ENCODE assay signal across 17 cellular contexts in the genomic region with DNA sequence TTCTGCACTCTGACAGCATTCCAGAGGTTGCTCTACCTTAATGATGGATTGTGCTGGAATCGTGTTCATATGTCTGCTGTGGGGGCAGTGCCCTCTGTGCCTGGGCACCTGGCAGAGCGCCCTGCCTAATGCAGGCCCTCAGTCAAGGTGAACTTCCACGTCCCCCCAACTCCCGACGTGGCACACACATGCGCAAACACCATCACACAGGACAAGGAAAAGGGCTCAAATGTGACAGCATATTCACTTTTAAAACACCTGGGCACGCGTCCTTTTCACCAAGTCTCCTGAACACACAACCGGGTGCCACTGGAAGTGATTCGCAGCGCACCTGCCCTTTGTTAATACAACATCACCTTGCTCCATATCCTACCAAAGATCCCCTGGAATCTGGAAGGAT. TPM values are rescaled to one million over a fixed set of nuclear protein-coding genes. Genes with fewer than 3 reads are reported as not detected.
DNase-seq lines count a peak whose midpoint lies in the region; ATAC-seq, FAIRE-seq and TF ChIP-seq lines count a peak whose summit lies in the region.
"Had no signal": no experiment of that assay in that cellular context is flagged by ENCODE, and none has a peak within 500 bp of the region (broad histone marks: within the 10 kb centered on the region; RNA-seq: fewer than 3 reads in every experiment).

No MANE protein-coding gene starts in this region.

- H3K9ac ChIP-seq in HepG2 (ENCODE audit: insufficient read depth, low read depth, low read length): no peak overlapping the region

- H3K27ac ChIP-seq in right lobe of liver (no peak overlapping the region), HepG2 (ENCODE audit: extremely low read length, insufficient read depth, low read length) (no peak overlapping the region), spleen (no peak overlapping the region)
- H3K27ac ChIP-seq: 22Rv1 had no signal

- H3K36me3 Mint-ChIP-seq in activated naive CD4-positive, alpha-beta T cell treated with anti-CD3 and anti-CD28 coated beads, Interleukin-2, amount 50 U/mL, for 24 hours: peaks cover 7% of the 10 kb centered on the region
- H3K36me3 Mint-ChIP-seq in naive thymus-derived CD8-positive, alpha-beta T cell: peaks cover 0 to 59% (median 13%) of the 10 kb centered on the region in 3 donors

- TF ChIP-seq EP300 in HepG2 (IDR thresholded peaks at IDR 0.05; ENCODE audit: low read depth in 2 of 2, low read length in 2 of 2) (no peak), HepG2 (CRISPR knock-in tag; IDR thresholded peaks at IDR 0.05; ENCODE audit: borderline replicate concordance) (no peak)

- H3K9me3 ChIP-seq in right lobe of liver: no peaks in the 10 kb centered on the region
- no peaks in the 10 kb centered on the region for H3K9me3 ChIP-seq in HepG2 (ENCODE audit: low read length)
- H3K9me3 ChIP-seq in spleen: no peaks in the 10 kb centered on the region
- H3K9me3 ChIP-seq: Caco-2 had no signal

- CTCF ChIA-PET in HepG2 (lab: Yijun Ruan, JAX; ENCODE audit: low intra/inter-chr PET ratio, low total read pairs): no interaction called here

- H3K4me1 ChIP-seq in right lobe of liver (no peaks in the 10 kb centered on the region), HepG2 (ENCODE audit: insufficient read depth, low read length) (no peaks in the 10 kb centered on the region), spleen (no peaks in the 10 kb centered on the region)
- H3K4me1 ChIP-seq: Caco-2 had no signal

- H3K9me3 Mint-ChIP-seq in activated naive CD4-positive, alpha-beta T cell treated with anti-CD3 and anti-CD28 coated beads, Interleukin-2, amount 50 U/mL, for 24 hours: no peaks in the 10 kb centered on the region
- H3K9me3 Mint-ChIP-seq in naive thymus-derived CD8-positive, alpha-beta T cell: no peaks in the 10 kb centered on the region
- H3K9me3 Mint-ChIP-seq: CD14-positive monocyte; CD8-positive, alpha-beta memory T cell; GM23338 had no signal

- POLR2A ChIA-PET in HepG2 (lab: Yijun Ruan, JAX): no interaction called here
- POLR2A ChIA-PET in naive thymus-derived CD8-positive, alpha-beta T cell (lab: Charles Lee): no interaction called here

- no peak for TF ChIP-seq POLR2A in right lobe of liver (IDR thresholded peaks at IDR 0.05)
- TF ChIP-seq POLR2A in HepG2 (IDR thresholded peaks at IDR 0.05; ENCODE audit: insufficient read depth in 1 of 2, low read depth in 2 of 2, low read length in 2 of 2): no peak
- TF ChIP-seq POLR2A in spleen (IDR thresholded peaks at IDR 0.05): no peak

- no peak for TF ChIP-seq RAD21 in HepG2 (CRISPR knock-in tag; IDR thresholded peaks at IDR 0.05)

- no peaks in the 10 kb centered on the region for H3K27me3 ChIP-seq in right lobe of liver
- H3K27me3 ChIP-seq in HepG2 (ENCODE audit: control insufficient read depth in 1 of 2, insufficient read depth in 2 of 2, low read length in 2 of 2): no peaks in the 10 kb centered on the region
- no peaks in the 10 kb centered on the region for H3K27me3 ChIP-seq in spleen (replicated peaks in 1 of 7)

- intact Hi-C loops in right lobe of liver (cut with DNase I): no loop called here
- intact Hi-C loops in HepG2 (cut with micrococcal nuclease; ENCODE audit: unreplicated experiment): no loop called here
- intact Hi-C loops in spleen (cut with DNase I; ENCODE audit: low total_unique reads): no loop called here

- no peak for DNase-seq in activated naive CD4-positive, alpha-beta T cell treated with Interleukin-2 at 50 U/mL for 16 hours
- DNase-seq in right lobe of liver: peak in 2 of 3 donors; percentile 29 to 39
- no peak for DNase-seq in HepG2 (ENCODE audit: low spot score)
- DNase-seq in spleen: peak; percentile 34
- DNase-seq in naive thymus-derived CD8-positive, alpha-beta T cell: no peak
- no peak for DNase-seq in inferior parietal cortex (ENCODE audit: extremely low spot score)
- DNase-seq: Caco-2; CD8-positive, alpha-beta memory T cell; DND-41; GDM1; H7 had no signal

- WGBS in right lobe of liver (ENCODE audit: insufficient coverage, low coverage, low lambda C conversion rate, missing lambda C conversion rate): 94% methylated on average over 10 of the region's 11 CpGs
- WGBS in HepG2 (ENCODE audit: low lambda C conversion rate): 95% methylated on average over 11 of the region's 11 CpGs
- 95 to 99% (median 97%) methylated on average over 11 of the region's 11 CpGs for WGBS in spleen, 5 donors

- BruUV-seq in HepG2 (replicated peaks; lab: Mats Ljungman, UMichigan): no TSS peak

- ATAC-seq in right lobe of liver (no peak), HepG2 (no peak)
- ATAC-seq in naive thymus-derived CD8-positive, alpha-beta T cell: no peak
- ATAC-seq: GM23338 had no signal

- no peaks in the 10 kb centered on the region for H3K79me2 ChIP-seq in HepG2 (ENCODE audit: insufficient read depth, low read length)

- no peak overlapping the region for H2AFZ ChIP-seq in HepG2 (ENCODE audit: low read length)
- H2AFZ ChIP-seq: GM23338 had no signal

- no peak for FAIRE-seq in HepG2 (lab: Jason Lieb, UNC)
- FAIRE-seq: GM12892 had no signal

- no peaks in the 10 kb centered on the region for H3K27me3 Mint-ChIP-seq in activated naive CD4-positive, alpha-beta T cell treated with anti-CD3 and anti-CD28 coated beads, Interleukin-2, amount 50 U/mL, for 24 hours
- no peaks in the 10 kb centered on the region for H3K27me3 Mint-ChIP-seq in naive thymus-derived CD8-positive, alpha-beta T cell
- H3K27me3 Mint-ChIP-seq: CD8-positive, alpha-beta memory T cell had no signal

- TF ChIP-seq CTCF in right lobe of liver (IDR thresholded peaks at IDR 0.05): no peak
- no peak for TF ChIP-seq CTCF in HepG2 (CRISPR knock-in tag; IDR thresholded peaks at IDR 0.05)
- no peak for TF ChIP-seq CTCF in spleen (IDR thresholded peaks at IDR 0.05 in 8 of 11, conservative IDR thresholded peaks at IDR 0.05 in 3 of 11)

- in situ Hi-C loops in HepG2 (cut with HindIII; ENCODE audit: extremely low pct_ligation_motif_present, low pct_unique_long_range_greater_than_20kb): no loop called here

- H3K4me2 ChIP-seq in HepG2 (ENCODE audit: low read depth, low read length): no peak overlapping the region
- H3K4me2 ChIP-seq: GM23338 had no signal

- peaks cover 0 to 53% (median 6%) of the 10 kb centered on the region in 4 donors for H3K36me3 ChIP-seq in right lobe of liver
- peaks cover 15 to 54% of the 10 kb centered on the region in 2 experiments; a peak in 4 of 5 replicates for H3K36me3 ChIP-seq in HepG2 (replicated peaks in 1 of 2; ENCODE audit: control insufficient read depth in 1 of 2, insufficient read depth in 2 of 2, low read length in 2 of 2)
- H3K36me3 ChIP-seq in spleen: peaks cover 0 to 100% (median 89%) of the 10 kb centered on the region in 6 donors

- no peak overlapping the region for H3K4me3 Mint-ChIP-seq in activated naive CD4-positive, alpha-beta T cell treated with anti-CD3 and anti-CD28 coated beads, Interleukin-2, amount 50 U/mL, for 24 hours
- peak overlapping the region in 1 of 10 donors; percentile 41 for H3K4me3 Mint-ChIP-seq in naive thymus-derived CD8-positive, alpha-beta T cell
- H3K4me3 Mint-ChIP-seq: CD14-positive monocyte; CD8-positive, alpha-beta memory T cell; GM23338 had no signal

- H3K4me3 ChIP-seq in right lobe of liver (no peak overlapping the region), HepG2 (replicated peaks in 1 of 3; ENCODE audit: insufficient read depth in 1 of 3, low read depth in 2 of 3, low read length in 3 of 3) (no peak overlapping the region), spleen (no peak overlapping the region)
- H3K4me3 ChIP-seq: GM23338 had no signal

- peak overlapping the region; percentile 81 for H3K27ac Mint-ChIP-seq in activated naive CD4-positive, alpha-beta T cell treated with anti-CD3 and anti-CD28 coated beads, Interleukin-2, amount 50 U/mL, for 24 hours
- H3K27ac Mint-ChIP-seq in naive thymus-derived CD8-positive, alpha-beta T cell: no peak overlapping the region
- H3K27ac Mint-ChIP-seq: CD14-positive monocyte, GM23338 had no signal

- H4K20me1 ChIP-seq in HepG2 (ENCODE audit: insufficient read depth, low read length): no peaks in the 10 kb centered on the region

- H3K4me1 Mint-ChIP-seq in activated naive CD4-positive, alpha-beta T cell treated with anti-CD3 and anti-CD28 coated beads, Interleukin-2, amount 50 U/mL, for 24 hours: no peaks in the 10 kb centered on the region
- peaks cover 0 to 4% (median 0%) of the 10 kb centered on the region in 4 donors for H3K4me1 Mint-ChIP-seq in naive thymus-derived CD8-positive, alpha-beta T cell
- H3K4me1 Mint-ChIP-seq: CD14-positive monocyte; CD8-positive, alpha-beta memory T cell had no signal

RNA-seq across cellular contexts. Expression of a gene that starts 11.7 kb away (rescaled TPM):
- total RNA-seq in right lobe of liver: 10 to 100 TPM; 42.5 to 54.6 (median 53.4) TPM
- 21.3 and 31.7 TPM in 2 replicates for total RNA-seq in HepG2 (2016; rRNA removed; fragmentation: Illumina TruSeq; extraction: Trizol)
- 5.7 and 6.3 TPM in 2 replicates for total RNA-seq in HepG2 (2016; cell fraction: cytosol; rRNA removed; fragmentation: Illumina TruSeq; extraction: Trizol; ENCODE audit: low read depth)
- 20.0 and 34.6 TPM in 2 replicates for total RNA-seq in HepG2 (2016; cell fraction: insoluble cytoplasmic fraction; rRNA removed; fragmentation: Illumina TruSeq; extraction: Trizol)
- 26.8 and 28.4 TPM in 2 replicates for total RNA-seq in HepG2 (2016; cell fraction: membrane; rRNA removed; fragmentation: Illumina TruSeq; extraction: Trizol)
- total RNA-seq in HepG2 (2016; cell fraction: nucleus; rRNA removed; fragmentation: Illumina TruSeq; extraction: Trizol): 13.9 and 17.8 TPM in 2 replicates
- polyA plus RNA-seq in HepG2 (2011; rRNA removed): 37.4 and 44.3 TPM in 2 replicates
- polyA plus RNA-seq in HepG2 (2011; cell fraction: cytosol; rRNA removed): 39.8 and 48.5 TPM in 2 replicates
- 18.5 and 21.7 TPM in 2 replicates for polyA plus RNA-seq in HepG2 (2011; cell fraction: nucleus; rRNA removed)
- polyA plus RNA-seq in HepG2 (2012): 32.1 and 36.9 TPM in 2 replicates
- polyA plus RNA-seq in HepG2 (2016; cell fraction: cytosol; fragmentation: Illumina TruSeq; extraction: Trizol; ENCODE audit: low read depth): 9.7 and 10.7 TPM in 2 replicates
- polyA plus RNA-seq in HepG2 (2016; cell fraction: insoluble cytoplasmic fraction; fragmentation: Illumina TruSeq; extraction: Trizol; ENCODE audit: low read depth): 66.4 and 67.1 TPM in 2 replicates
- 27.9 and 28.2 TPM in 2 replicates for polyA plus RNA-seq in HepG2 (2016; cell fraction: membrane; fragmentation: Illumina TruSeq; extraction: Trizol; ENCODE audit: low read depth)
- polyA plus RNA-seq in HepG2 (2016; cell fraction: nucleus; fragmentation: Illumina TruSeq; extraction: Trizol; ENCODE audit: insufficient read depth, low read depth): 42.7 TPM in 2 replicates
- polyA minus RNA-seq in HepG2 (2011; rRNA and poly(A)+ RNA removed; ENCODE audit: low replicate concordance): 33.6 and 37.3 TPM in 2 replicates
- polyA minus RNA-seq in HepG2 (2011; cell fraction: cytosol; rRNA and poly(A)+ RNA removed): 24.6 and 30.2 TPM in 2 replicates
- 8.0 and 10.2 TPM in 2 replicates for polyA minus RNA-seq in HepG2 (2011; cell fraction: nucleus; rRNA and poly(A)+ RNA removed)
- 10 to 100 TPM; 23.7 to 45.9 (median 32.5) TPM for total RNA-seq in spleen
- polyA plus RNA-seq in spleen: 10 to 100 TPM; 19.9 to 35.7 (median 20.9) TPM
- total RNA-seq in naive thymus-derived CD8-positive, alpha-beta T cell: 10 to 100 TPM; 57.4 to 61.7 TPM
- 10 to 100 TPM; 41.9 to 48.3 (median 42.3) TPM for polyA plus RNA-seq in naive thymus-derived CD8-positive, alpha-beta T cell

RNA-seq across cellular contexts. Expression of a gene that starts 13.4 kb away (rescaled TPM):
- total RNA-seq in right lobe of liver (1 to 10 TPM; 5.6 to 9.1 (median 7.1) TPM), HepG2 (2016; rRNA removed; fragmentation: Illumina TruSeq; extraction: Trizol) (18.1 and 21.0 TPM in 2 replicates), spleen (10 to 100 TPM; 21.0 to 28.0 (median 26.4) TPM)
- total RNA-seq in HepG2 (2016; cell fraction: cytosol; rRNA removed; fragmentation: Illumina TruSeq; extraction: Trizol; ENCODE audit: low read depth): 5.0 and 5.8 TPM in 2 replicates
- total RNA-seq in HepG2 (2016; cell fraction: insoluble cytoplasmic fraction; rRNA removed; fragmentation: Illumina TruSeq; extraction: Trizol): 20.2 and 20.3 TPM in 2 replicates
- 8.8 and 10.8 TPM in 2 replicates for total RNA-seq in HepG2 (2016; cell fraction: membrane; rRNA removed; fragmentation: Illumina TruSeq; extraction: Trizol)
- 14.3 and 17.1 TPM in 2 replicates for total RNA-seq in HepG2 (2016; cell fraction: nucleus; rRNA removed; fragmentation: Illumina TruSeq; extraction: Trizol)
- polyA plus RNA-seq in HepG2 (2011; rRNA removed) (40.4 and 44.1 TPM in 2 replicates), spleen (10 to 100 TPM; 20.1 to 28.3 (median 24.2) TPM)
- 27.5 and 35.0 TPM in 2 replicates for polyA plus RNA-seq in HepG2 (2011; cell fraction: cytosol; rRNA removed)
- 78.4 and 79.9 TPM in 2 replicates for polyA plus RNA-seq in HepG2 (2011; cell fraction: nucleus; rRNA removed)
- 12.9 and 18.3 TPM in 2 replicates for polyA plus RNA-seq in HepG2 (2012)
- polyA plus RNA-seq in HepG2 (2016; cell fraction: cytosol; fragmentation: Illumina TruSeq; extraction: Trizol; ENCODE audit: low read depth): 5.5 TPM in 2 replicates
- 19.4 and 25.1 TPM in 2 replicates for polyA plus RNA-seq in HepG2 (2016; cell fraction: insoluble cytoplasmic fraction; fragmentation: Illumina TruSeq; extraction: Trizol; ENCODE audit: low read depth)
- polyA plus RNA-seq in HepG2 (2016; cell fraction: membrane; fragmentation: Illumina TruSeq; extraction: Trizol; ENCODE audit: low read depth): 6.3 and 7.2 TPM in 2 replicates
- 41.4 and 53.5 TPM in 2 replicates for polyA plus RNA-seq in HepG2 (2016; cell fraction: nucleus; fragmentation: Illumina TruSeq; extraction: Trizol; ENCODE audit: insufficient read depth, low read depth)
- polyA minus RNA-seq in HepG2 (2011; rRNA and poly(A)+ RNA removed; ENCODE audit: low replicate concordance): 43.7 and 46.5 TPM in 2 replicates
- 11.9 and 16.4 TPM in 2 replicates for polyA minus RNA-seq in HepG2 (2011; cell fraction: cytosol; rRNA and poly(A)+ RNA removed)
- polyA minus RNA-seq in HepG2 (2011; cell fraction: nucleus; rRNA and poly(A)+ RNA removed): 18.4 and 19.5 TPM in 2 replicates
- 10 to 100 TPM; 37.4 to 46.8 TPM for total RNA-seq in naive thymus-derived CD8-positive, alpha-beta T cell
- 10 to 100 TPM; 26.3 to 32.1 (median 26.4) TPM for polyA plus RNA-seq in naive thymus-derived CD8-positive, alpha-beta T cell

RNA-seq across cellular contexts. Expression of a gene that starts 15.8 kb away (rescaled TPM):
- total RNA-seq in right lobe of liver: 1 to 10 TPM in 2 of 6 experiments, under 1 TPM in 4; 0.05 to 2.3 (median 0.32) TPM
- total RNA-seq in HepG2 (2016; rRNA removed; fragmentation: Illumina TruSeq; extraction: Trizol): 0.69 and 1.1 TPM in 2 replicates
- total RNA-seq in HepG2 (2016; cell fraction: cytosol; rRNA removed; fragmentation: Illumina TruSeq; extraction: Trizol; ENCODE audit: low read depth): 0.35 and 0.51 TPM in 2 replicates
- 0.39 and 1.1 TPM in 2 replicates for total RNA-seq in HepG2 (2016; cell fraction: insoluble cytoplasmic fraction; rRNA removed; fragmentation: Illumina TruSeq; extraction: Trizol)
- 1.3 and 1.4 TPM in 2 replicates for total RNA-seq in HepG2 (2016; cell fraction: membrane; rRNA removed; fragmentation: Illumina TruSeq; extraction: Trizol)
- total RNA-seq in HepG2 (2016; cell fraction: nucleus; rRNA removed; fragmentation: Illumina TruSeq; extraction: Trizol): 1.7 and 2.1 TPM in 2 replicates
- 0.49 and 0.59 TPM in 2 replicates for polyA plus RNA-seq in HepG2 (2011; rRNA removed)
- polyA plus RNA-seq in HepG2 (2011; cell fraction: cytosol; rRNA removed): 0.10 and 0.28 TPM in 2 replicates
- 1.8 and 3.5 TPM in 2 replicates for polyA plus RNA-seq in HepG2 (2011; cell fraction: nucleus; rRNA removed)
- polyA plus RNA-seq in HepG2 (2012): 0.37 and 0.74 TPM in 2 replicates
- polyA plus RNA-seq in HepG2 (2016; cell fraction: cytosol; fragmentation: Illumina TruSeq; extraction: Trizol; ENCODE audit: low read depth): 0.45 and 0.53 TPM in 2 replicates
- polyA plus RNA-seq in HepG2 (2016; cell fraction: insoluble cytoplasmic fraction; fragmentation: Illumina TruSeq; extraction: Trizol; ENCODE audit: low read depth): 1.5 and 1.9 TPM in 2 replicates
- 0.93 and 1.4 TPM in 2 replicates for polyA plus RNA-seq in HepG2 (2016; cell fraction: membrane; fragmentation: Illumina TruSeq; extraction: Trizol; ENCODE audit: low read depth)
- 3.4 and 3.9 TPM in 2 replicates for polyA plus RNA-seq in HepG2 (2016; cell fraction: nucleus; fragmentation: Illumina TruSeq; extraction: Trizol; ENCODE audit: insufficient read depth, low read depth)
- polyA minus RNA-seq in HepG2 (2011; rRNA and poly(A)+ RNA removed; ENCODE audit: low replicate concordance): 0.48 TPM in 1 of 2 replicates, not detected in the other
- 0.30 and 0.62 TPM in 2 replicates for polyA minus RNA-seq in HepG2 (2011; cell fraction: cytosol; rRNA and poly(A)+ RNA removed)
- 0.99 and 1.2 TPM in 2 replicates for polyA minus RNA-seq in HepG2 (2011; cell fraction: nucleus; rRNA and poly(A)+ RNA removed)
- 1 to 10 TPM in 5 of 7 donors, under 1 TPM in 2; 0.63 to 4.3 (median 1.6) TPM for total RNA-seq in spleen
- polyA plus RNA-seq in spleen: under 1 TPM; 0.11 to 0.48 (median 0.21) TPM
- not detected for total RNA-seq in naive thymus-derived CD8-positive, alpha-beta T cell
- polyA plus RNA-seq in naive thymus-derived CD8-positive, alpha-beta T cell: under 1 TPM in 2 of 3 donors, not detected in 1; 0.04 to 0.06 TPM
- polyA plus RNA-seq: BJ had no signal

RNA-seq across cellular contexts. Expression of a gene that starts 25.2 kb away (rescaled TPM):
- 1 to 10 TPM; 2.2 to 9.6 (median 4.4) TPM for total RNA-seq in right lobe of liver
- total RNA-seq in HepG2 (2016; rRNA removed; fragmentation: Illumina TruSeq; extraction: Trizol): 0.76 and 1.9 TPM in 2 replicates
- 0.18 and 0.61 TPM in 2 replicates for total RNA-seq in HepG2 (2016; cell fraction: cytosol; rRNA removed; fragmentation: Illumina TruSeq; extraction: Trizol; ENCODE audit: low read depth)
- total RNA-seq in HepG2 (2016; cell fraction: insoluble cytoplasmic fraction; rRNA removed; fragmentation: Illumina TruSeq; extraction: Trizol): 0.70 and 2.7 TPM in 2 replicates
- total RNA-seq in HepG2 (2016; cell fraction: membrane; rRNA removed; fragmentation: Illumina TruSeq; extraction: Trizol): 0.52 and 0.96 TPM in 2 replicates
- total RNA-seq in HepG2 (2016; cell fraction: nucleus; rRNA removed; fragmentation: Illumina TruSeq; extraction: Trizol): 2.7 and 3.4 TPM in 2 replicates
- 1.9 and 3.5 TPM in 2 replicates for polyA plus RNA-seq in HepG2 (2011; rRNA removed)
- polyA plus RNA-seq in HepG2 (2011; cell fraction: cytosol; rRNA removed): 0.90 and 1.8 TPM in 2 replicates
- 68.1 and 94.7 TPM in 2 replicates for polyA plus RNA-seq in HepG2 (2011; cell fraction: nucleus; rRNA removed)
- polyA plus RNA-seq in HepG2 (2012): 3.6 and 4.8 TPM in 2 replicates
- polyA plus RNA-seq in HepG2 (2016; cell fraction: cytosol; fragmentation: Illumina TruSeq; extraction: Trizol; ENCODE audit: low read depth): 0.09 and 0.19 TPM in 2 replicates
- 0.80 and 1.3 TPM in 2 replicates for polyA plus RNA-seq in HepG2 (2016; cell fraction: insoluble cytoplasmic fraction; fragmentation: Illumina TruSeq; extraction: Trizol; ENCODE audit: low read depth)
- polyA plus RNA-seq in HepG2 (2016; cell fraction: membrane; fragmentation: Illumina TruSeq; extraction: Trizol; ENCODE audit: low read depth): 0.19 and 0.34 TPM in 2 replicates
- 8.1 and 10.4 TPM in 2 replicates for polyA plus RNA-seq in HepG2 (2016; cell fraction: nucleus; fragmentation: Illumina TruSeq; extraction: Trizol; ENCODE audit: insufficient read depth, low read depth)
- polyA minus RNA-seq in HepG2 (2011; rRNA and poly(A)+ RNA removed; ENCODE audit: low replicate concordance): 3.5 and 4.6 TPM in 2 replicates
- 1.7 and 2.4 TPM in 2 replicates for polyA minus RNA-seq in HepG2 (2011; cell fraction: cytosol; rRNA and poly(A)+ RNA removed)
- polyA minus RNA-seq in HepG2 (2011; cell fraction: nucleus; rRNA and poly(A)+ RNA removed): 5.6 and 10.6 TPM in 2 replicates
- total RNA-seq in spleen: 10 to 100 TPM in 6 of 7 donors, 1 to 10 TPM in 1; 8.7 to 39.5 (median 27.1) TPM
- 10 to 100 TPM in 2 of 3 donors, 1 to 10 TPM in 1; 8.8 to 16.5 (median 10.0) TPM for polyA plus RNA-seq in spleen
- 100 to 1,000 TPM; 197 to 198 TPM for total RNA-seq in naive thymus-derived CD8-positive, alpha-beta T cell
- polyA plus RNA-seq in naive thymus-derived CD8-positive, alpha-beta T cell: 1 to 10 TPM; 2.2 to 3.5 (median 2.5) TPM

Comparison
In these comparisons a context has a peak if more than half of its experiments do, and no peak if none do; other contexts are left out.
1. DNase-seq: peak in right lobe of liver (2 of 3) and spleen (single experiment); none in activated naive CD4-positive, alpha-beta T cell treated with Interleukin-2 at 50 U/mL for 16 hours (single experiment), HepG2 (single experiment), naive thymus-derived CD8-positive, alpha-beta T cell (0 of 10) and inferior parietal cortex (single experiment).